ENCODE assay signal across 9 cellular contexts in the genomic region with DNA sequence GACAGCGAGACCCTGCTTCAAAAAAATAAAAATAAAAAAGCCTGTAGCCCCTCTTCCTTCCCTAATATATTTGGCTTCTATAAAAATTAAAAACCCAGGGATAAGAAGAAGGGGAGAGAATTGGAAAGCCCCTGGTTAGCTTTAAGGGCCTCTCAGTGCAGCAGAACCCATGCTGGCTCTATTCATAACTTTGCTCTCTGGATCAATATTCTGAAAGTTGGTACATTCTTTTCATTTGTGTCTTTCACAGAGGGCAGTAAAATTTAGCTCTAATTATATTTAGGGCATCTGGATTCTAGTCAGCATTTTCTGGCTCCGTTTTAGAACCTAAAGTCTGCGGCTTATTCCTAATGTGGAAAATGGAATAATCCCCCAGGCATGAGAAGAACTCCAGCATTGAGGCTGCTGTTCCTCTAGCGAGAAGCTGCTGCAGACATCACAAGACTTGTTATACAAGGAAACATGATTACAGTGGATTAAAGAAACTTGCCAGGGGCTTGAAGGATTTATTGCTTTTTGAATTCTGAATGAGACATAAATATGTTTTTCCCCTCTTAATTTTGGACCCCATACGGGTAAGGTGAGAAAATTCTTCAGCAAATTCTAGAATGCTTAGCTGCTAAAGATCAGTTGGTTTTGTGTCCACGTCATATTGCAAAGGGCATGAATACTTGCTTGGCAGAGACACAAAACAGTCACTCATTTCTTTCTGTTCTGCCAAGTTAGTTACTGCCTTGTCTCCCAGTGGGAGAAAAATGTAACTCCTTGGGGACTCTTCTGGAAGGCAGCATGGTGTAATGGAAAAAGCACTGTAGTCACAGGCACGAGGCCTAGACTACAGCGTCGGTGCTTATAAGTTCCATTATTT.
DNase-seq lines count a peak whose midpoint lies in the region; ATAC-seq and TF ChIP-seq lines count a peak whose summit lies in the region.
"Had no signal": no experiment of that assay in that cellular context is flagged by ENCODE, and none has a peak within 500 bp of the region (broad histone marks: within the 10 kb centered on the region; RNA-seq: fewer than 3 reads in every experiment).

No MANE protein-coding gene starts in this region.

- peak overlapping the region; percentile 5 to 49 for H3K9ac ChIP-seq in stomach smooth muscle (ENCODE audit: low read length in 2 of 2)

- peaks cover 2 to 5% of the 10 kb centered on the region in 2 donors for H3K36me3 ChIP-seq in stomach smooth muscle (ENCODE audit: control insufficient read depth in 2 of 2, insufficient read depth in 2 of 2, low read length in 2 of 2)

- peaks cover 0 to 4% of the 10 kb centered on the region in 2 donors for H3K4me1 Mint-ChIP-seq in natural killer cell treated with Interleukin-12 subunit alpha and Interleukin-12 subunit beta and Interleukin-15 and Interleukin-18, amount 100 ng/mL, for 72 hours (ENCODE audit: low read depth in 2 of 2)

- H3K4me3 Mint-ChIP-seq in natural killer cell treated with Interleukin-12 subunit alpha and Interleukin-12 subunit beta and Interleukin-15 and Interleukin-18, amount 100 ng/mL, for 72 hours: no peak overlapping the region
- H3K4me3 Mint-ChIP-seq: stimulated activated naive CD8-positive, alpha-beta T cell treated with anti-CD3 and anti-CD28 coated beads, Interleukin-15, Interleukin-2, amounts not matched to agents 100 ng/mL and 50 ng/mL, for 24 hours had no signal

- H3K36me3 Mint-ChIP-seq in natural killer cell treated with Interleukin-12 subunit alpha and Interleukin-12 subunit beta and Interleukin-15 and Interleukin-18, amount 100 ng/mL, for 72 hours: no peaks in the 10 kb centered on the region

- TF ChIP-seq CTCF in choroid plexus epithelial cell (conservative IDR thresholded peaks at IDR 0.05; ENCODE audit: low read depth, low read length): no peak

- no peaks in the 10 kb centered on the region for H3K9me3 ChIP-seq in stomach smooth muscle (ENCODE audit: control insufficient read depth in 2 of 2, low read length in 2 of 2)

- peak overlapping the region; percentile 73 for H3K27ac ChIP-seq in stomach smooth muscle (ENCODE audit: low read length)

- DNase-seq in HEK293T (ENCODE audit: extremely low spot score) (no peak), choroid plexus epithelial cell (ENCODE audit: low read depth) (peak; percentile 90), kidney tubule cell (ENCODE audit: low spot score) (peak; percentile 33), NCI-H1092 treated with DMSO at 0.1 percent for 48 hours (lab: John Stamatoyannopoulos, UW) (no peak), occipital lobe (lab: John Stamatoyannopoulos, UW) (no peak)
- no peak for DNase-seq in natural killer cell treated with Interleukin-12 subunit alpha and Interleukin-12 subunit beta and Interleukin-15 and Interleukin-18, amount 100 ng/mL, for 72 hours (ENCODE audit: low spot score)

- H3K27me3 ChIP-seq in stomach smooth muscle (ENCODE audit: control insufficient read depth in 1 of 2, insufficient read depth in 2 of 2, low read length in 2 of 2): no peaks in the 10 kb centered on the region

- H3K9me3 Mint-ChIP-seq in natural killer cell treated with Interleukin-12 subunit alpha and Interleukin-12 subunit beta and Interleukin-15 and Interleukin-18, amount 100 ng/mL, for 72 hours: no peaks in the 10 kb centered on the region
- H3K9me3 Mint-ChIP-seq: stimulated activated naive CD8-positive, alpha-beta T cell treated with anti-CD3 and anti-CD28 coated beads, Interleukin-15, Interleukin-2, amounts not matched to agents 100 ng/mL and 50 ng/mL, for 24 hours had no signal

- no peak overlapping the region for H3K27ac Mint-ChIP-seq in natural killer cell treated with Interleukin-12 subunit alpha and Interleukin-12 subunit beta and Interleukin-15 and Interleukin-18, amount 100 ng/mL, for 72 hours
- H3K27ac Mint-ChIP-seq: stimulated activated naive CD8-positive, alpha-beta T cell treated with anti-CD3 and anti-CD28 coated beads, Interleukin-15, Interleukin-2, amounts not matched to agents 100 ng/mL and 50 ng/mL, for 24 hours had no signal

- no peak for ATAC-seq in HG03439 (IDR thresholded peaks at IDR 0.05; ENCODE audit: unreplicated experiment)
- no peak for ATAC-seq in natural killer cell treated with Interleukin-12 subunit alpha and Interleukin-12 subunit beta and Interleukin-15 and Interleukin-18, amount 100 ng/mL, for 72 hours

- POLR2A ChIA-PET in HEK293T (lab: Yijun Ruan, JAX): no interaction called here

- CTCF ChIA-PET in HEK293T (lab: Yijun Ruan, JAX): interaction anchor here (0.7 kb wide), 1 partner anchor 177 kb away, joined by 3 read pairs; no protein-coding TSS in a partner anchor

- H3K27me3 Mint-ChIP-seq in natural killer cell treated with Interleukin-12 subunit alpha and Interleukin-12 subunit beta and Interleukin-15 and Interleukin-18, amount 100 ng/mL, for 72 hours: no peaks in the 10 kb centered on the region
- H3K27me3 Mint-ChIP-seq: stimulated activated naive CD8-positive, alpha-beta T cell treated with anti-CD3 and anti-CD28 coated beads, Interleukin-15, Interleukin-2, amounts not matched to agents 100 ng/mL and 50 ng/mL, for 24 hours had no signal

- peaks cover 32% of the 10 kb centered on the region for H3K4me1 ChIP-seq in stomach smooth muscle (ENCODE audit: control insufficient read depth, insufficient read depth, low read length)

- H3K4me3 ChIP-seq in choroid plexus epithelial cell (ENCODE audit: low read depth, low read length): no peak overlapping the region
- peak overlapping the region in 1 of 2 donors; percentile 47 for H3K4me3 ChIP-seq in stomach smooth muscle (ENCODE audit: low read length in 2 of 2)

TF ChIP-seq in HEK293T, 16 proteins besides CTCF, POLR2A, EP300 and RAD21:
- no peak for TF ChIP-seq ELF4 (IDR thresholded peaks at IDR 0.05)
- TF ChIP-seq, protein P1, sequence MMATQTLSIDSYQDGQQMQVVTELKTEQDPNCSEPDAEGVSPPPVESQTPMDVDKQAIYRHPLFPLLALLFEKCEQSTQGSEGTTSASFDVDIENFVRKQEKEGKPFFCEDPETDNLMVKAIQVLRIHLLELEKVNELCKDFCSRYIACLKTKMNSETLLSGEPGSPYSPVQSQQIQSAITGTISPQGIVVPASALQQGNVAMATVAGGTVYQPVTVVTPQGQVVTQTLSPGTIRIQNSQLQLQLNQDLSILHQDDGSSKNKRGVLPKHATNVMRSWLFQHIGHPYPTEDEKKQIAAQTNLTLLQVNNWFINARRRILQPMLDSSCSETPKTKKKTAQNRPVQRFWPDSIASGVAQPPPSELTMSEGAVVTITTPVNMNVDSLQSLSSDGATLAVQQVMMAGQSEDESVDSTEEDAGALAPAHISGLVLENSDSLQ (IDR thresholded peaks at IDR 0.05): 0 out of 2 replicates have a peak, but pooled peaks have one; percentile 13

Comparison
In these comparisons a context has a peak if more than half of its experiments do, and no peak if none do; other contexts are left out.
1. DNase-seq: peak in choroid plexus epithelial cell (single experiment) and kidney tubule cell (single experiment); none in HEK293T (single experiment), NCI-H1092 treated with DMSO at 0.1 percent for 48 hours (single experiment), occipital lobe (single experiment) and natural killer cell treated with Interleukin-12 subunit alpha and Interleukin-12 subunit beta and Interleukin-15 and Interleukin-18, amount 100 ng/mL, for 72 hours (single experiment).